ENCODE assay signal across 10 cellular contexts in the genomic region with DNA sequence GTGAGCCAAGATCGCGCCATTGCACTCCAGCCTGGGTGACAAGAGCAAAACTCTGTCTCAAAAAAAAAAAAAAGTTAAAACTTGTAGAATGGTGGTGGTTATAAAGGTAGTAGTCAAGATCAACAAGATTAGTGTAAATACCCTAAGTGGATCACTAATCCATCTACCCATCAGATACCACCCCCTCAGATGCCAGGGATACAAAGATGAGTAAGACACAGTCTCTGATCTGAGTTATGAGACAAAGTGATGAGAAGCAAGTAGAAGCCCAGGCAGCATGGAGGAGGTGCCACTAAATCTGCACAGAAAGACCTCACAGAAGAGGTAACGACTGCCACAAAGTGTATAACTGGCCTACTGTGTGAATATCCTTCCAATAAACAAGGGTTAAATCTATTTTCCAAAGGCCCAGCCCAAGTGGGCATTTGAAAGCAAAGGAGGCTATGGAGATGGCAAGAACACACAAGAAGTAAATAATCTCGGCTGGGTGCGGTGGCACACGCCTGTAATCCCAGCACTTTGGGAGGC. TPM values are rescaled to one million over a fixed set of nuclear protein-coding genes. Genes with fewer than 3 reads are reported as not detected.
A peak's percentile ranks its signal among the peaks of the same experiment; 100 is the strongest.
DNase-seq lines count a peak whose midpoint lies in the region; ATAC-seq and TF ChIP-seq lines count a peak whose summit lies in the region.
"Had no signal": no experiment of that assay in that cellular context is flagged by ENCODE, and none has a peak within 500 bp of the region (broad histone marks: within the 10 kb centered on the region; RNA-seq: fewer than 3 reads in every experiment).

No MANE protein-coding gene starts in this region.

- H3K27ac ChIP-seq in thyroid gland = peak overlapping the region in 2 of 3 donors; percentile 29 to 80

- no peaks in the 10 kb centered on the region for H3K27me3 ChIP-seq in thyroid gland

- peak; percentile 67 to 68 for ATAC-seq in activated T-cell treated with anti-CD3 and anti-CD28 coated beads, Interleukin-2, amount 50 U/mL, for 72 hours (replicated peaks in 1 of 2)
- ATAC-seq in HG02840 (IDR thresholded peaks at IDR 0.05; ENCODE audit: low FRiP score, unreplicated experiment) = no peak
- ATAC-seq: left lobe of liver had no signal

- peak overlapping the region; percentile 15 to 51 for H3K4me3 Mint-ChIP-seq in activated T-cell treated with anti-CD3 and anti-CD28 coated beads, Interleukin-2, amount 50 U/mL, for 72 hours
- H3K4me3 Mint-ChIP-seq in activated naive CD8-positive, alpha-beta T cell treated with anti-CD3 and anti-CD28 coated beads for 36 hours = no peak overlapping the region
- no peak overlapping the region for H3K4me3 Mint-ChIP-seq in mesothelial cell of epicardium

- intact Hi-C loops in thyroid gland (cut with DNase I) = no loop called here

- no peak for TF ChIP-seq POLR2A in thyroid gland (IDR thresholded peaks at IDR 0.05)

- peaks cover 4 to 11% of the 10 kb centered on the region in 2 donors for H3K36me3 Mint-ChIP-seq in activated T-cell treated with anti-CD3 and anti-CD28 coated beads, Interleukin-2, amount 50 U/mL, for 72 hours (ENCODE audit: insufficient read depth in 2 of 2)
- H3K36me3 Mint-ChIP-seq in activated naive CD8-positive, alpha-beta T cell treated with anti-CD3 and anti-CD28 coated beads for 36 hours = peaks cover 37% of the 10 kb centered on the region
- peaks cover 10% of the 10 kb centered on the region for H3K36me3 Mint-ChIP-seq in mesothelial cell of epicardium

- TF ChIP-seq CTCF in mesothelial cell of epicardium (IDR thresholded peaks at IDR 0.05; ENCODE audit: unreplicated experiment) (no peak), thyroid gland (IDR thresholded peaks at IDR 0.05) (no peak)

- H3K36me3 ChIP-seq in thyroid gland = no peaks in the 10 kb centered on the region

- H3K4me1 Mint-ChIP-seq in activated T-cell treated with anti-CD3 and anti-CD28 coated beads, Interleukin-2, amount 50 U/mL, for 72 hours (ENCODE audit: low read depth) = peaks cover 89% of the 10 kb centered on the region
- peaks cover 69% of the 10 kb centered on the region for H3K4me1 Mint-ChIP-seq in activated naive CD8-positive, alpha-beta T cell treated with anti-CD3 and anti-CD28 coated beads for 36 hours
- H3K4me1 Mint-ChIP-seq in mesothelial cell of epicardium = peaks cover 54% of the 10 kb centered on the region

- WGBS in thyroid gland, 2 donors = 96 to 97% methylated on average over 6 of the region's 6 CpGs

- H3K27me3 Mint-ChIP-seq in activated T-cell treated with anti-CD3 and anti-CD28 coated beads, Interleukin-2, amount 50 U/mL, for 72 hours (ENCODE audit: low read depth) = no peaks in the 10 kb centered on the region
- H3K27me3 Mint-ChIP-seq in activated naive CD8-positive, alpha-beta T cell treated with anti-CD3 and anti-CD28 coated beads for 36 hours = no peaks in the 10 kb centered on the region
- no peaks in the 10 kb centered on the region for H3K27me3 Mint-ChIP-seq in mesothelial cell of epicardium (ENCODE audit: low read depth)

- H3K4me3 ChIP-seq in thyroid gland (replicated peaks in 1 of 3) = no peak overlapping the region

- H3K27ac Mint-ChIP-seq in activated T-cell treated with anti-CD3 and anti-CD28 coated beads, Interleukin-2, amount 50 U/mL, for 72 hours = peak overlapping the region; percentile 68
- peak overlapping the region; percentile 32 for H3K27ac Mint-ChIP-seq in activated naive CD8-positive, alpha-beta T cell treated with anti-CD3 and anti-CD28 coated beads for 36 hours
- H3K27ac Mint-ChIP-seq in mesothelial cell of epicardium = peak overlapping the region; percentile 78

- H3K9me3 Mint-ChIP-seq in activated T-cell treated with anti-CD3 and anti-CD28 coated beads, Interleukin-2, amount 50 U/mL, for 72 hours = no peaks in the 10 kb centered on the region
- H3K9me3 Mint-ChIP-seq in activated naive CD8-positive, alpha-beta T cell treated with anti-CD3 and anti-CD28 coated beads for 36 hours = no peaks in the 10 kb centered on the region
- H3K9me3 Mint-ChIP-seq in mesothelial cell of epicardium = no peaks in the 10 kb centered on the region

- no peaks in the 10 kb centered on the region for H3K9me3 ChIP-seq in thyroid gland

- peaks cover 83 to 90% of the 10 kb centered on the region in 2 donors for H3K4me1 ChIP-seq in thyroid gland

- peak in 1 of 2 donors; percentile 25 for DNase-seq in activated T-cell treated with anti-CD3 and anti-CD28 coated beads, Interleukin-2, amount 50 U/mL, for 72 hours
- no peak for DNase-seq in activated T-cell treated with anti-CD3 and anti-CD28 coated beads, Interleukin-2, amount 50 U/mL, for 1 hour
- no peak for DNase-seq in activated naive CD8-positive, alpha-beta T cell treated with anti-CD3 and anti-CD28 coated beads for 36 hours
- DNase-seq in mesothelial cell of epicardium (ENCODE audit: low spot score in 2 of 2, unreplicated experiment in 2 of 2) = no peak
- no peak for DNase-seq in thyroid gland
- DNase-seq in AG08395 (ENCODE audit: low spot score) = no peak
- DNase-seq in middle frontal gyrus (ENCODE audit: extremely low spot score, low spot score) = no peak
- DNase-seq: stimulated activated CD8-positive, alpha-beta memory T cell treated with anti-CD3 and anti-CD28 coated beads, Interleukin-4, amount 100 ng/mL, for 48 hours had no signal

RNA-seq across cellular contexts. Expression of gene NFE2L2, which starts 20.2 kb away (rescaled TPM):
- total RNA-seq in activated T-cell treated with anti-CD3 and anti-CD28 coated beads, Interleukin-2, amount 50 U/mL, for 72 hours = 10 to 100 TPM; 74.6 to 81.4 TPM
- total RNA-seq in activated naive CD8-positive, alpha-beta T cell treated with anti-CD3 and anti-CD28 coated beads for 36 hours = 10 to 100 TPM; 68.3 to 70.3 TPM
- total RNA-seq in mesothelial cell of epicardium (93.1 to 93.9 TPM (median 93.3 TPM) in 3 replicates), thyroid gland (100 to 1,000 TPM; 139 to 157 (median 144) TPM)

RNA-seq across cellular contexts. Expression of gene HNRNPA3, which starts 31.7 kb away (rescaled TPM):
- 100 to 1,000 TPM; 140 to 148 TPM for total RNA-seq in activated T-cell treated with anti-CD3 and anti-CD28 coated beads, Interleukin-2, amount 50 U/mL, for 72 hours
- total RNA-seq in activated naive CD8-positive, alpha-beta T cell treated with anti-CD3 and anti-CD28 coated beads for 36 hours = 100 to 1,000 TPM; 253 to 254 TPM
- 264 to 274 TPM (median 269 TPM) in 3 replicates for total RNA-seq in mesothelial cell of epicardium
- 100 to 1,000 TPM in 1 of 4 donors, 10 to 100 TPM in 3; 80.3 to 115 (median 82.3) TPM for total RNA-seq in thyroid gland

Comparison
In these comparisons a context has a peak if more than half of its experiments do, and no peak if none do; other contexts are left out.
1. H3K4me3 Mint-ChIP-seq: peak in activated T-cell treated with anti-CD3 and anti-CD28 coated beads, Interleukin-2, amount 50 U/mL, for 72 hours (2 of 2); none in activated naive CD8-positive, alpha-beta T cell treated with anti-CD3 and anti-CD28 coated beads for 36 hours (single experiment) and mesothelial cell of epicardium (single experiment).
2. Peak in every context shown above with its lines, with median percentiles within 50 percentile points of each other: H3K27ac Mint-ChIP-seq.